In the genomic region with DNA sequence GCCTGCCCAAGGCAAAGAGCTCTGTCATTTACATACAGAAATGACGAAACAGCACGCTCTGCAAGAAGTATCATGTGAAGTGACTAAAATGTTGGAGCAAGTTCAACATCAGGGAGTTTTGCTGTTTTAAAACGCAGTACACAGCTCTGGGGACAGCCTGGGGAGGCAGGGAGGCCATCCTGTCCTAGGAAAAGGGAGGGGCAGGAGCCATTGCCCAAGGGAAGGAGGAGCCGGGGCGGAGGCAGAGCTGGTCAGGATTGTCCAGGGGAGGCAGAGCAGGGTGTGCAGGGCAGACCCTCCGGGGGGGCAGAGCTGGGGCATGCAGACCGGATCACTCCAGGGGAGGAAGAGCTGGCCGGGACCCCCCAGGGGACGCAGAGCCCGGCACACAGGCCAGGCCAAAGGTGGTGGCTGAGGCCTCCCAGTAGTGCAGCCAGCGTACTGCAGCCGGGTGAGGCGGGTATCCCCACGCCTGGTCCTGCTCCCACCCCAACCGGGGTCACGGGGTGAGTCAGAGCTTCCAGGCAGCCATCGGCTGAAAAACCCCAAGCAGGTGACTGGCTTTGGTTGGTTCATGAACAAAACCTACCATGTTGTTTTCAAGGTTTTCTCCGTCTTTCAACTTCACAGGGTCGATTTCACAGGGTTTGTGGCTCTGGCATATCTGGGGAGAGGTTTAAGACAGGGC, we compare ENCODE assay signal across 1 cellular context.
TF ChIP-seq lines count a peak whose summit lies in the region.

No MANE protein-coding gene starts in this region.

TF ChIP-seq in IMR-90, 13 proteins besides CTCF, POLR2A, EP300 and RAD21:
- no peak for TF ChIP-seq CEBPB (IDR thresholded peaks at IDR 0.05; ENCODE audit: low read depth, low read length)
- TF ChIP-seq, protein P1, sequence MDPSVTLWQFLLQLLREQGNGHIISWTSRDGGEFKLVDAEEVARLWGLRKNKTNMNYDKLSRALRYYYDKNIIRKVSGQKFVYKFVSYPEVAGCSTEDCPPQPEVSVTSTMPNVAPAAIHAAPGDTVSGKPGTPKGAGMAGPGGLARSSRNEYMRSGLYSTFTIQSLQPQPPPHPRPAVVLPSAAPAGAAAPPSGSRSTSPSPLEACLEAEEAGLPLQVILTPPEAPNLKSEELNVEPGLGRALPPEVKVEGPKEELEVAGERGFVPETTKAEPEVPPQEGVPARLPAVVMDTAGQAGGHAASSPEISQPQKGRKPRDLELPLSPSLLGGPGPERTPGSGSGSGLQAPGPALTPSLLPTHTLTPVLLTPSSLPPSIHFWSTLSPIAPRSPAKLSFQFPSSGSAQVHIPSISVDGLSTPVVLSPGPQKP (IDR thresholded peaks at IDR 0.05; ENCODE audit: borderline replicate concordance, low read depth, low read length): no peak
- TF ChIP-seq MAZ (IDR thresholded peaks at IDR 0.05; ENCODE audit: borderline replicate concordance, low read depth, low read length): no peak
- no peak for TF ChIP-seq CHD1 (IDR thresholded peaks at IDR 0.05; ENCODE audit: low read depth, low read length)
- no peak for TF ChIP-seq RCOR1 (IDR thresholded peaks at IDR 0.05; ENCODE audit: insufficient replicate concordance, low read length)
- TF ChIP-seq, protein P2, sequence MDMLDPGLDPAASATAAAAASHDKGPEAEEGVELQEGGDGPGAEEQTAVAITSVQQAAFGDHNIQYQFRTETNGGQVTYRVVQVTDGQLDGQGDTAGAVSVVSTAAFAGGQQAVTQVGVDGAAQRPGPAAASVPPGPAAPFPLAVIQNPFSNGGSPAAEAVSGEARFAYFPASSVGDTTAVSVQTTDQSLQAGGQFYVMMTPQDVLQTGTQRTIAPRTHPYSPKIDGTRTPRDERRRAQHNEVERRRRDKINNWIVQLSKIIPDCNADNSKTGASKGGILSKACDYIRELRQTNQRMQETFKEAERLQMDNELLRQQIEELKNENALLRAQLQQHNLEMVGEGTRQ (IDR thresholded peaks at IDR 0.05; ENCODE audit: low read depth, low read length): no peak
- no peak for TF ChIP-seq MAFK (IDR thresholded peaks at IDR 0.05; ENCODE audit: low read depth, low read length)
- no peak for TF ChIP-seq RFX5 (IDR thresholded peaks at IDR 0.05; ENCODE audit: low read depth, low read length)
- no peak for TF ChIP-seq SMC3 (IDR thresholded peaks at IDR 0.05; ENCODE audit: low read depth, low read length)
- no peak for TF ChIP-seq BHLHE40 (IDR thresholded peaks at IDR 0.05; ENCODE audit: low read depth, low read length)
